7 cellular contexts compared by ENCODE assay signal in genomic region chr18:35580748-35581534, GRCh38. TPM values are rescaled to one million over a fixed set of nuclear protein-coding genes. Genes with fewer than 3 reads are reported as not detected.
DNase-seq lines count a peak whose midpoint lies in the region; ATAC-seq and TF ChIP-seq lines count a peak whose summit lies in the region.

No MANE protein-coding gene starts in this region.

- no peaks in the 10 kb centered on the region for H3K36me3 ChIP-seq in H7 (replicated peaks; ENCODE audit: control insufficient read depth, insufficient read depth, low read length)

- no peak for DNase-seq in GM12864 (ENCODE audit: low read depth)
- peak; percentile 86 for DNase-seq in H7
- DNase-seq in NB4 (ENCODE audit: low read depth) = peak; percentile 77
- DNase-seq in activated CD4-positive, CD25-positive, alpha-beta regulatory T cell treated with anti-CD3 and anti-CD28 coated beads, Interleukin-2, amount 50 U/mL, for 72 hours = peak; percentile 64
- peak; percentile 64 for DNase-seq in choroid plexus epithelial cell (ENCODE audit: low read depth)
- DNase-seq in left lobe of liver (ENCODE audit: low spot score) = peak; percentile 67
- DNase-seq in stimulated activated CD4-positive, alpha-beta T cell treated with anti-CD3 and anti-CD28 coated beads, Interleukin-2, amount 100 ng/mL, for 4 hours (ENCODE audit: low read depth) = peak; percentile 31

- peak overlapping the region; percentile 78 for H3K4me3 ChIP-seq in GM12864 (ENCODE audit: low read depth, low read length)
- H3K4me3 ChIP-seq in H7 (ENCODE audit: insufficient read depth, low read depth, low read length) = peak overlapping the region; percentile 76
- peak overlapping the region; percentile 54 for H3K4me3 ChIP-seq in NB4 (ENCODE audit: low read depth, low read length)
- peak overlapping the region; percentile 71 for H3K4me3 ChIP-seq in choroid plexus epithelial cell (ENCODE audit: low read depth, low read length)

- TF ChIP-seq CTCF in GM12864 (IDR thresholded peaks at IDR 0.05; ENCODE audit: low read depth, low read length, missing control alignments) = no peak
- TF ChIP-seq CTCF in NB4 (IDR thresholded peaks at IDR 0.05; ENCODE audit: low read depth, low read length) = no peak
- TF ChIP-seq CTCF in choroid plexus epithelial cell (conservative IDR thresholded peaks at IDR 0.05; ENCODE audit: low read depth, low read length) = no peak

- TF ChIP-seq POLR2A in NB4 (IDR thresholded peaks at IDR 0.05; ENCODE audit: extremely low read depth, insufficient read length) = no peak

- peak; percentile 86 for ATAC-seq in left lobe of liver

- H3K27me3 ChIP-seq in H7 (ENCODE audit: control insufficient read depth, insufficient read depth, low read length) = peaks cover 4% of the 10 kb centered on the region

RNA-seq across cellular contexts. Expression of gene GALNT1, which starts 0.6 kb away (rescaled TPM):
- 83.3 and 93.4 TPM in 2 replicates for total RNA-seq in H7 (2014; rRNA removed; shearing (Covaris generic))
- 34.8 TPM for total RNA-seq in left lobe of liver
